Comparison of ENCODE assay signal across 1 cellular context in genomic region chr10:17668435-17669184, GRCh38.
TF ChIP-seq lines count a peak whose summit lies in the region.

No MANE protein-coding gene starts in this region.

TF ChIP-seq in HepG2, 621 proteins besides CTCF, POLR2A, EP300 and RAD21 (continued from another document and continues in another):
- TF ChIP-seq ZNF609 (CRISPR knock-in tag; IDR thresholded peaks at IDR 0.05; ENCODE audit: borderline replicate concordance) (0 out of 2 replicates have a peak, but pooled peaks have one; percentile 33), MED1 (CRISPR knock-in tag; IDR thresholded peaks at IDR 0.05) (peak; percentile 60), ZNF512 (CRISPR knock-in tag; IDR thresholded peaks at IDR 0.05) (no peak), KDM3A (CRISPR knock-in tag; IDR thresholded peaks at IDR 0.05; ENCODE audit: low read depth) (no peak), FOXA3 (CRISPR knock-in tag; IDR thresholded peaks at IDR 0.05) (peak; percentile 78), MED13 (CRISPR knock-in tag; IDR thresholded peaks at IDR 0.05) (no peak), NAIF1 (CRISPR knock-in tag; IDR thresholded peaks at IDR 0.05; ENCODE audit: borderline replicate concordance) (no peak), SMARCC2 (IDR thresholded peaks at IDR 0.05) (no peak), ELF3 (CRISPR knock-in tag; IDR thresholded peaks at IDR 0.05) (peak; percentile 15), ZNF264 (CRISPR knock-in tag; IDR thresholded peaks at IDR 0.05) (no peak), ZZZ3 (CRISPR knock-in tag; IDR thresholded peaks at IDR 0.05; ENCODE audit: borderline replicate concordance) (no peak), PRPF4 (IDR thresholded peaks at IDR 0.05; ENCODE audit: low read depth, low read length, poor library complexity, severe bottlenecking) (no peak), ZNF383 (CRISPR knock-in tag; IDR thresholded peaks at IDR 0.05; ENCODE audit: borderline replicate concordance) (no peak), ZNF878 (CRISPR knock-in tag; IDR thresholded peaks at IDR 0.05) (no peak), ZFY (CRISPR knock-in tag; IDR thresholded peaks at IDR 0.05) (no peak), NFIC (IDR thresholded peaks at IDR 0.05; ENCODE audit: low read length) (peak; percentile 50; the same call in 1 of the 2 replicates), MAZ (IDR thresholded peaks at IDR 0.05; ENCODE audit: borderline replicate concordance, low read depth, low read length) (no peak), MAZ (CRISPR knock-in tag; IDR thresholded peaks at IDR 0.05; ENCODE audit: low read depth) (no peak), SSRP1 (CRISPR knock-in tag; IDR thresholded peaks at IDR 0.05) (no peak), PHF8 (CRISPR knock-in tag; IDR thresholded peaks at IDR 0.05) (no peak), ZNF589 (CRISPR knock-in tag; conservative IDR thresholded peaks at IDR 0.05) (no peak), ZNF616 (CRISPR knock-in tag; IDR thresholded peaks at IDR 0.05; ENCODE audit: low read depth) (no peak), ZNF468 (CRISPR knock-in tag; IDR thresholded peaks at IDR 0.05) (no peak), ZNF724P (CRISPR knock-in tag; IDR thresholded peaks at IDR 0.05; ENCODE audit: borderline replicate concordance) (no peak), ZNF670 (CRISPR knock-in tag; IDR thresholded peaks at IDR 0.05; ENCODE audit: borderline replicate concordance) (no peak), SP2 (CRISPR knock-in tag; IDR thresholded peaks at IDR 0.05) (no peak), CHD4 (IDR thresholded peaks at IDR 0.05; ENCODE audit: borderline replicate concordance, low read length) (no peak), SRY (CRISPR knock-in tag; IDR thresholded peaks at IDR 0.05) (no peak), FOSL1 (CRISPR knock-in tag; IDR thresholded peaks at IDR 0.05; ENCODE audit: borderline replicate concordance) (no peak), ZNF550 (CRISPR knock-in tag; IDR thresholded peaks at IDR 0.05; ENCODE audit: borderline replicate concordance) (no peak), YY1 (IDR thresholded peaks at IDR 0.05; ENCODE audit: insufficient read depth, insufficient replicate concordance, low read depth, low read length) (no peak), TOPORS (CRISPR knock-in tag; IDR thresholded peaks at IDR 0.05) (no peak), ARID2 (CRISPR knock-in tag; IDR thresholded peaks at IDR 0.05; ENCODE audit: borderline replicate concordance) (no peak), KLF9 (CRISPR knock-in tag; IDR thresholded peaks at IDR 0.05; ENCODE audit: low read depth) (no peak), ZNF563 (CRISPR knock-in tag; IDR thresholded peaks at IDR 0.05) (no peak)
- TF ChIP-seq, protein P1, sequence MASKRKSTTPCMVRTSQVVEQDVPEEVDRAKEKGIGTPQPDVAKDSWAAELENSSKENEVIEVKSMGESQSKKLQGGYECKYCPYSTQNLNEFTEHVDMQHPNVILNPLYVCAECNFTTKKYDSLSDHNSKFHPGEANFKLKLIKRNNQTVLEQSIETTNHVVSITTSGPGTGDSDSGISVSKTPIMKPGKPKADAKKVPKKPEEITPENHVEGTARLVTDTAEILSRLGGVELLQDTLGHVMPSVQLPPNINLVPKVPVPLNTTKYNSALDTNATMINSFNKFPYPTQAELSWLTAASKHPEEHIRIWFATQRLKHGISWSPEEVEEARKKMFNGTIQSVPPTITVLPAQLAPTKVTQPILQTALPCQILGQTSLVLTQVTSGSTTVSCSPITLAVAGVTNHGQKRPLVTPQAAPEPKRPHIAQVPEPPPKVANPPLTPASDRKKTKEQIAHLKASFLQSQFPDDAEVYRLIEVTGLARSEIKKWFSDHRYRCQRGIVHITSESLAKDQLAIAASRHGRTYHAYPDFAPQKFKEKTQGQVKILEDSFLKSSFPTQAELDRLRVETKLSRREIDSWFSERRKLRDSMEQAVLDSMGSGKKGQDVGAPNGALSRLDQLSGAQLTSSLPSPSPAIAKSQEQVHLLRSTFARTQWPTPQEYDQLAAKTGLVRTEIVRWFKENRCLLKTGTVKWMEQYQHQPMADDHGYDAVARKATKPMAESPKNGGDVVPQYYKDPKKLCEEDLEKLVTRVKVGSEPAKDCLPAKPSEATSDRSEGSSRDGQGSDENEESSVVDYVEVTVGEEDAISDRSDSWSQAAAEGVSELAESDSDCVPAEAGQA (IDR thresholded peaks at IDR 0.05; ENCODE audit: low read depth): no peak
- TF ChIP-seq, protein P1 (CRISPR knock-in tag; IDR thresholded peaks at IDR 0.05; ENCODE audit: borderline replicate concordance): no peak
- TF ChIP-seq, protein P2, sequence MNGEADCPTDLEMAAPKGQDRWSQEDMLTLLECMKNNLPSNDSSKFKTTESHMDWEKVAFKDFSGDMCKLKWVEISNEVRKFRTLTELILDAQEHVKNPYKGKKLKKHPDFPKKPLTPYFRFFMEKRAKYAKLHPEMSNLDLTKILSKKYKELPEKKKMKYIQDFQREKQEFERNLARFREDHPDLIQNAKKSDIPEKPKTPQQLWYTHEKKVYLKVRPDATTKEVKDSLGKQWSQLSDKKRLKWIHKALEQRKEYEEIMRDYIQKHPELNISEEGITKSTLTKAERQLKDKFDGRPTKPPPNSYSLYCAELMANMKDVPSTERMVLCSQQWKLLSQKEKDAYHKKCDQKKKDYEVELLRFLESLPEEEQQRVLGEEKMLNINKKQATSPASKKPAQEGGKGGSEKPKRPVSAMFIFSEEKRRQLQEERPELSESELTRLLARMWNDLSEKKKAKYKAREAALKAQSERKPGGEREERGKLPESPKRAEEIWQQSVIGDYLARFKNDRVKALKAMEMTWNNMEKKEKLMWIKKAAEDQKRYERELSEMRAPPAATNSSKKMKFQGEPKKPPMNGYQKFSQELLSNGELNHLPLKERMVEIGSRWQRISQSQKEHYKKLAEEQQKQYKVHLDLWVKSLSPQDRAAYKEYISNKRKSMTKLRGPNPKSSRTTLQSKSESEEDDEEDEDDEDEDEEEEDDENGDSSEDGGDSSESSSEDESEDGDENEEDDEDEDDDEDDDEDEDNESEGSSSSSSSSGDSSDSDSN (CRISPR knock-in tag; IDR thresholded peaks at IDR 0.05): no peak
- TF ChIP-seq, protein P3, sequence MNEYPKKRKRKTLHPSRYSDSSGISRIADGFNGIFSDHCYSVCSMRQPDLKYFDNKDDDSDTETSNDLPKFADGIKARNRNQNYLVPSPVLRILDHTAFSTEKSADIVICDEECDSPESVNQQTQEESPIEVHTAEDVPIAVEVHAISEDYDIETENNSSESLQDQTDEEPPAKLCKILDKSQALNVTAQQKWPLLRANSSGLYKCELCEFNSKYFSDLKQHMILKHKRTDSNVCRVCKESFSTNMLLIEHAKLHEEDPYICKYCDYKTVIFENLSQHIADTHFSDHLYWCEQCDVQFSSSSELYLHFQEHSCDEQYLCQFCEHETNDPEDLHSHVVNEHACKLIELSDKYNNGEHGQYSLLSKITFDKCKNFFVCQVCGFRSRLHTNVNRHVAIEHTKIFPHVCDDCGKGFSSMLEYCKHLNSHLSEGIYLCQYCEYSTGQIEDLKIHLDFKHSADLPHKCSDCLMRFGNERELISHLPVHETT (CRISPR knock-in tag; conservative IDR thresholded peaks at IDR 0.05): no peak
- TF ChIP-seq, protein P4, sequence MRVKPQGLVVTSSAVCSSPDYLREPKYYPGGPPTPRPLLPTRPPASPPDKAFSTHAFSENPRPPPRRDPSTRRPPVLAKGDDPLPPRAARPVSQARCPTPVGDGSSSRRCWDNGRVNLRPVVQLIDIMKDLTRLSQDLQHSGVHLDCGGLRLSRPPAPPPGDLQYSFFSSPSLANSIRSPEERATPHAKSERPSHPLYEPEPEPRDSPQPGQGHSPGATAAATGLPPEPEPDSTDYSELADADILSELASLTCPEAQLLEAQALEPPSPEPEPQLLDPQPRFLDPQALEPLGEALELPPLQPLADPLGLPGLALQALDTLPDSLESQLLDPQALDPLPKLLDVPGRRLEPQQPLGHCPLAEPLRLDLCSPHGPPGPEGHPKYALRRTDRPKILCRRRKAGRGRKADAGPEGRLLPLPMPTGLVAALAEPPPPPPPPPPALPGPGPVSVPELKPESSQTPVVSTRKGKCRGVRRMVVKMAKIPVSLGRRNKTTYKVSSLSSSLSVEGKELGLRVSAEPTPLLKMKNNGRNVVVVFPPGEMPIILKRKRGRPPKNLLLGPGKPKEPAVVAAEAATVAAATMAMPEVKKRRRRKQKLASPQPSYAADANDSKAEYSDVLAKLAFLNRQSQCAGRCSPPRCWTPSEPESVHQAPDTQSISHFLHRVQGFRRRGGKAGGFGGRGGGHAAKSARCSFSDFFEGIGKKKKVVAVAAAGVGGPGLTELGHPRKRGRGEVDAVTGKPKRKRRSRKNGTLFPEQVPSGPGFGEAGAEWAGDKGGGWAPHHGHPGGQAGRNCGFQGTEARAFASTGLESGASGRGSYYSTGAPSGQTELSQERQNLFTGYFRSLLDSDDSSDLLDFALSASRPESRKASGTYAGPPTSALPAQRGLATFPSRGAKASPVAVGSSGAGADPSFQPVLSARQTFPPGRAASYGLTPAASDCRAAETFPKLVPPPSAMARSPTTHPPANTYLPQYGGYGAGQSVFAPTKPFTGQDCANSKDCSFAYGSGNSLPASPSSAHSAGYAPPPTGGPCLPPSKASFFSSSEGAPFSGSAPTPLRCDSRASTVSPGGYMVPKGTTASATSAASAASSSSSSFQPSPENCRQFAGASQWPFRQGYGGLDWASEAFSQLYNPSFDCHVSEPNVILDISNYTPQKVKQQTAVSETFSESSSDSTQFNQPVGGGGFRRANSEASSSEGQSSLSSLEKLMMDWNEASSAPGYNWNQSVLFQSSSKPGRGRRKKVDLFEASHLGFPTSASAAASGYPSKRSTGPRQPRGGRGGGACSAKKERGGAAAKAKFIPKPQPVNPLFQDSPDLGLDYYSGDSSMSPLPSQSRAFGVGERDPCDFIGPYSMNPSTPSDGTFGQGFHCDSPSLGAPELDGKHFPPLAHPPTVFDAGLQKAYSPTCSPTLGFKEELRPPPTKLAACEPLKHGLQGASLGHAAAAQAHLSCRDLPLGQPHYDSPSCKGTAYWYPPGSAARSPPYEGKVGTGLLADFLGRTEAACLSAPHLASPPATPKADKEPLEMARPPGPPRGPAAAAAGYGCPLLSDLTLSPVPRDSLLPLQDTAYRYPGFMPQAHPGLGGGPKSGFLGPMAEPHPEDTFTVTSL (CRISPR knock-in tag; IDR thresholded peaks at IDR 0.05; ENCODE audit: borderline replicate concordance): peak; percentile 47; the same call in 1 of the 2 replicates
